In genomic region chr19:4352701-4353121, GRCh38 we compare ENCODE assay signal across 8 cellular contexts. TPM values are rescaled to one million over a fixed set of nuclear protein-coding genes. Genes with fewer than 3 reads are reported as not detected.
DNase-seq lines count a peak whose midpoint lies in the region; ATAC-seq and TF ChIP-seq lines count a peak whose summit lies in the region.

No MANE protein-coding gene starts in this region.

- H3K27ac ChIP-seq in Peyer's patch (no peak overlapping the region), cardiac muscle cell (no peak overlapping the region), smooth muscle cell (ENCODE audit: low read depth) (no peak overlapping the region)

- H2AFZ ChIP-seq in smooth muscle cell (ENCODE audit: low read depth): no peak overlapping the region

- H3K4me2 ChIP-seq in smooth muscle cell: no peak overlapping the region

- no peaks in the 10 kb centered on the region for H3K27me3 ChIP-seq in Peyer's patch
- no peaks in the 10 kb centered on the region for H3K27me3 ChIP-seq in cardiac muscle cell
- H3K27me3 ChIP-seq in smooth muscle cell (ENCODE audit: low read depth): no peaks in the 10 kb centered on the region

- no peak overlapping the region for H3K27ac Mint-ChIP-seq in activated naive CD4-positive, alpha-beta T cell treated with anti-CD3 and anti-CD28 coated beads for 36 hours

- no peak for TF ChIP-seq POLR2A in Peyer's patch (IDR thresholded peaks at IDR 0.05)

- peaks cover 1% of the 10 kb centered on the region for H3K36me3 Mint-ChIP-seq in activated naive CD4-positive, alpha-beta T cell treated with anti-CD3 and anti-CD28 coated beads for 36 hours (ENCODE audit: low read depth)

- H3K79me2 ChIP-seq in smooth muscle cell (ENCODE audit: low read depth): no peaks in the 10 kb centered on the region

- H4K20me1 ChIP-seq in smooth muscle cell (ENCODE audit: low read depth): peaks cover 3% of the 10 kb centered on the region

- 52% methylated on average over 8 of the region's 9 CpGs for WGBS in smooth muscle cell (ENCODE audit: low lambda C conversion rate)

- no peaks in the 10 kb centered on the region for H3K4me1 ChIP-seq in Peyer's patch
- no peaks in the 10 kb centered on the region for H3K4me1 ChIP-seq in cardiac muscle cell (ENCODE audit: low read depth)
- H3K4me1 ChIP-seq in smooth muscle cell (ENCODE audit: low read depth): no peaks in the 10 kb centered on the region

- TF ChIP-seq CTCF in AG10803 (conservative IDR thresholded peaks at IDR 0.05; ENCODE audit: low read length) (peak; percentile 77), Peyer's patch (IDR thresholded peaks at IDR 0.05) (peak; percentile 29 to 93 (median 71)), cardiac muscle cell (IDR thresholded peaks at IDR 0.05; ENCODE audit: low read depth, low read length) (peak; percentile 83), smooth muscle cell (IDR thresholded peaks at IDR 0.05; ENCODE audit: borderline replicate concordance, insufficient read depth, poor library complexity, severe bottlenecking) (peak; percentile 99)

- no peak overlapping the region for H3K9ac ChIP-seq in smooth muscle cell (ENCODE audit: low read depth)

- DNase-seq in AG10803 (ENCODE audit: low read depth) (peak; percentile 64), HCEC 1CT (peak; percentile 38), Peyer's patch (peak in 2 of 3 donors; percentile 54 to 78), cardiac muscle cell (ENCODE audit: low read depth in 1 of 2, low spot score in 1 of 2) (peak; percentile 76 to 78), smooth muscle cell (lab: John Stamatoyannopoulos, UW; ENCODE audit: unreplicated experiment) (peak; percentile 7)
- peak; percentile 62 for DNase-seq in activated naive CD4-positive, alpha-beta T cell treated with anti-CD3 and anti-CD28 coated beads for 36 hours

- ATAC-seq in HG03095 (IDR thresholded peaks at IDR 0.05; ENCODE audit: unreplicated experiment) (no peak), HG03108 (IDR thresholded peaks at IDR 0.05; ENCODE audit: unreplicated experiment) (no peak)

- H3K9me3 ChIP-seq in Peyer's patch (no peaks in the 10 kb centered on the region), cardiac muscle cell (ENCODE audit: low read depth) (no peaks in the 10 kb centered on the region), smooth muscle cell (replicated peaks; ENCODE audit: low read depth) (no peaks in the 10 kb centered on the region)

- no peak overlapping the region for H3K4me3 Mint-ChIP-seq in activated naive CD4-positive, alpha-beta T cell treated with anti-CD3 and anti-CD28 coated beads for 36 hours

- H3K36me3 ChIP-seq in Peyer's patch: peaks cover 0 to 34% (median 0%) of the 10 kb centered on the region in 3 donors
- H3K36me3 ChIP-seq in cardiac muscle cell: no peaks in the 10 kb centered on the region
- H3K36me3 ChIP-seq in smooth muscle cell (ENCODE audit: low read depth): no peaks in the 10 kb centered on the region

- peaks cover 2% of the 10 kb centered on the region for H3K4me1 Mint-ChIP-seq in activated naive CD4-positive, alpha-beta T cell treated with anti-CD3 and anti-CD28 coated beads for 36 hours (ENCODE audit: low read depth)

- H3K27me3 Mint-ChIP-seq in activated naive CD4-positive, alpha-beta T cell treated with anti-CD3 and anti-CD28 coated beads for 36 hours (ENCODE audit: low read depth): no peaks in the 10 kb centered on the region

- H3K4me3 ChIP-seq in AG10803 (ENCODE audit: low read length) (no peak overlapping the region), Peyer's patch (no peak overlapping the region), cardiac muscle cell (no peak overlapping the region), smooth muscle cell (no peak overlapping the region)

- no peaks in the 10 kb centered on the region for H3K9me3 Mint-ChIP-seq in activated naive CD4-positive, alpha-beta T cell treated with anti-CD3 and anti-CD28 coated beads for 36 hours

- intact Hi-C loops in activated naive CD4-positive, alpha-beta T cell treated with anti-CD3 and anti-CD28 coated beads for 36 hours (cut with micrococcal nuclease): loop anchor here (1.0 kb wide), 1 partner anchor 85 kb away; no protein-coding TSS in a partner anchor

- CTCF ChIA-PET in activated naive CD4-positive, alpha-beta T cell treated with anti-CD3 and anti-CD28 coated beads for 36 hours (lab: Charles Lee): interaction anchor here (0.6 to 4.6 kb wide), 22 partner anchors 9 to 280 kb away, joined by 3 to 53 read pairs (median 5); partner anchors contain the start of genes CHAF1A, MPND, SH3GL1 and STAP2

- H3F3A ChIP-seq in smooth muscle cell (ENCODE audit: low read depth): peaks cover 5% of the 10 kb centered on the region

RNA-seq across cellular contexts. Expression of gene MPND, which starts 9.3 kb away (rescaled TPM):
- total RNA-seq in Peyer's patch (10 to 100 TPM in 3 of 4 donors, 1 to 10 TPM in 1; 8.3 to 26.1 (median 20.8) TPM), cardiac muscle cell (14.4 and 19.8 TPM in 2 replicates), smooth muscle cell (2.4 and 3.9 TPM in 2 replicates)
- 10 to 100 TPM; 16.3 to 18.6 TPM for total RNA-seq in activated naive CD4-positive, alpha-beta T cell treated with anti-CD3 and anti-CD28 coated beads for 36 hours
- polyA plus RNA-seq in cardiac muscle cell (19.2 and 24.3 TPM in 2 replicates), smooth muscle cell (10.9 and 14.6 TPM in 2 replicates)

RNA-seq across cellular contexts. Expression of gene STAP2, which starts 14.1 kb away (rescaled TPM):
- total RNA-seq in Peyer's patch (100 to 1,000 TPM in 3 of 4 donors, 10 to 100 TPM in 1; 90.8 to 227 (median 134) TPM), cardiac muscle cell (12.3 and 18.0 TPM in 2 replicates), smooth muscle cell (10.7 and 13.0 TPM in 2 replicates)
- 10 to 100 TPM in 1 of 2 experiments, 1 to 10 TPM in 1; 8.1 to 10.7 TPM for total RNA-seq in activated naive CD4-positive, alpha-beta T cell treated with anti-CD3 and anti-CD28 coated beads for 36 hours
- polyA plus RNA-seq in cardiac muscle cell (18.7 and 20.3 TPM in 2 replicates), smooth muscle cell (8.3 and 26.5 TPM in 2 replicates)

RNA-seq across cellular contexts. Expression of gene SH3GL1, which starts 47.6 kb away (rescaled TPM):
- total RNA-seq in Peyer's patch (100 to 1,000 TPM in 1 of 4 donors, 10 to 100 TPM in 3; 69.3 to 102 (median 73.9) TPM), cardiac muscle cell (87.2 and 97.9 TPM in 2 replicates), smooth muscle cell (50.1 and 52.9 TPM in 2 replicates)
- 10 to 100 TPM; 31.7 to 32.1 TPM for total RNA-seq in activated naive CD4-positive, alpha-beta T cell treated with anti-CD3 and anti-CD28 coated beads for 36 hours
- polyA plus RNA-seq in cardiac muscle cell (92.6 and 92.8 TPM in 2 replicates), smooth muscle cell (120 and 132 TPM in 2 replicates)

RNA-seq across cellular contexts. Expression of gene FSD1, which starts 48.3 kb away (rescaled TPM):
- total RNA-seq in Peyer's patch (1 to 10 TPM in 3 of 4 donors, not detected in 1; 1.0 to 8.4 (median 1.4) TPM), cardiac muscle cell (16.3 and 24.7 TPM in 2 replicates), smooth muscle cell (6.9 and 9.9 TPM in 2 replicates)
- total RNA-seq in activated naive CD4-positive, alpha-beta T cell treated with anti-CD3 and anti-CD28 coated beads for 36 hours: 10 to 100 TPM; 12.3 to 17.5 TPM
- polyA plus RNA-seq in cardiac muscle cell (18.5 and 23.2 TPM in 2 replicates), smooth muscle cell (16.0 and 16.5 TPM in 2 replicates)

RNA-seq across cellular contexts. Expression of gene CHAF1A, which starts 49.7 kb away (rescaled TPM):
- total RNA-seq in Peyer's patch (10 to 100 TPM in 3 of 4 donors, 1 to 10 TPM in 1; 7.5 to 66.8 (median 14.4) TPM), cardiac muscle cell (15.3 and 20.0 TPM in 2 replicates), smooth muscle cell (3.8 and 14.7 TPM in 2 replicates)
- 10 to 100 TPM; 57.3 to 65.1 TPM for total RNA-seq in activated naive CD4-positive, alpha-beta T cell treated with anti-CD3 and anti-CD28 coated beads for 36 hours
- polyA plus RNA-seq in cardiac muscle cell (19.7 and 38.9 TPM in 2 replicates), smooth muscle cell (11.4 and 14.8 TPM in 2 replicates)

Comparison
In these comparisons a context has a peak if more than half of its experiments do, and no peak if none do; other contexts are left out.
1. DNase-seq: peak in every context shown above with its lines; median percentile 77 in cardiac muscle cell; 66 in Peyer's patch; 64 in AG10803; 62 in activated naive CD4-positive, alpha-beta T cell treated with anti-CD3 and anti-CD28 coated beads for 36 hours; 38 in HCEC 1CT; 7 in smooth muscle cell.